ENCODE assay signal across 30 cellular contexts in genomic region chr7:96970739-96971138, GRCh38. TPM values are rescaled to one million over a fixed set of nuclear protein-coding genes. Genes with fewer than 3 reads are reported as not detected.
"Had no signal": no experiment of that assay in that cellular context is flagged by ENCODE, and none has a peak within 500 bp of the region (broad histone marks: within the 10 kb centered on the region; RNA-seq: fewer than 3 reads in every experiment).

No MANE protein-coding gene starts in this region.

- H3K9ac ChIP-seq: neural progenitor cell, parathyroid adenoma had no signal

- DNase-seq: naive thymus-derived CD4-positive, alpha-beta T cell; natural killer cell; occipital lobe; ovary; posterior cingulate gyrus; psoas muscle; right cardiac atrium; spleen; stimulated activated CD4-positive, alpha-beta T cell treated with anti-CD3 and anti-CD28 coated beads, Interleukin-12 subunit alpha, Interleukin-12 subunit beta, amount 100 ng/mL, for 4 hours; stimulated activated CD4-positive, alpha-beta T cell treated with anti-CD3 and anti-CD28 coated beads, Interleukin-1b, Interleukin-23, amount 100 ng/mL, for 48 hours; stimulated activated CD4-positive, alpha-beta T cell treated with anti-CD3 and anti-CD28 coated beads, Interleukin-4, amount 100 ng/mL, for 1 hour; stimulated activated naive B cell treated with anti-CD40 and anti-IgM and Interleukin-4, amounts not matched to agents 10 μg/mL and 1 μg/mL and 100 μg/mL, for 72 hours; stimulated activated naive CD4-positive, alpha-beta T cell treated with Interleukin-2 at 50 U/mL for 16 hours; stomach; thyroid gland; trophoblast cell; upper lobe of left lung; uterus had no signal

- H3K36me3 Mint-ChIP-seq: naive thymus-derived CD4-positive, alpha-beta T cell; natural killer cell; neural progenitor cell; stimulated activated naive B cell treated with anti-CD40 and anti-IgM and Interleukin-4, amounts not matched to agents 10 μg/mL and 1 μg/mL and 100 μg/mL, for 72 hours had no signal

- H3K4me1 ChIP-seq: neural progenitor cell, parathyroid adenoma, psoas muscle, spleen, stomach, thyroid gland, upper lobe of left lung, uterus had no signal

- H3K27ac Mint-ChIP-seq: naive thymus-derived CD4-positive, alpha-beta T cell; natural killer cell; nephron; neural progenitor cell; progenitor cell of endocrine pancreas; stimulated activated naive B cell treated with anti-CD40 and anti-IgM and Interleukin-4, amounts not matched to agents 10 μg/mL and 1 μg/mL and 100 μg/mL, for 72 hours; stimulated activated naive CD8-positive, alpha-beta T cell treated with anti-CD3 and anti-CD28 coated beads, Interleukin-15, Interleukin-2, amounts not matched to agents 100 ng/mL and 50 ng/mL, for 24 hours had no signal

- ATAC-seq: naive thymus-derived CD4-positive, alpha-beta T cell; natural killer cell; psoas muscle; right cardiac atrium; sciatic nerve; stimulated activated naive B cell treated with anti-CD40 and anti-IgM and Interleukin-4, amounts not matched to agents 10 μg/mL and 1 μg/mL and 100 μg/mL, for 72 hours had no signal

- H3K27ac ChIP-seq: neural progenitor cell, ovary, parathyroid adenoma, psoas muscle, skin epidermis, spleen, stomach, thoracic aorta, thyroid gland, tibial nerve, upper lobe of left lung, uterus had no signal

- H2AFZ ChIP-seq: neural progenitor cell, parathyroid adenoma had no signal

- H3K27me3 ChIP-seq: ovary, thyroid gland, upper lobe of left lung, uterus had no signal

- H3K9me3 ChIP-seq: ovary, psoas muscle, spleen, stomach, thoracic aorta, thyroid gland, tibial nerve, upper lobe of left lung, uterus had no signal

- H3K4me1 Mint-ChIP-seq: naive thymus-derived CD4-positive, alpha-beta T cell; natural killer cell; nephron; neural progenitor cell; stimulated activated naive B cell treated with anti-CD40 and anti-IgM and Interleukin-4, amounts not matched to agents 10 μg/mL and 1 μg/mL and 100 μg/mL, for 72 hours had no signal

- H3K4me3 Mint-ChIP-seq: naive thymus-derived CD4-positive, alpha-beta T cell; natural killer cell; nephron; neural progenitor cell; stimulated activated naive B cell treated with anti-CD40 and anti-IgM and Interleukin-4, amounts not matched to agents 10 μg/mL and 1 μg/mL and 100 μg/mL, for 72 hours; stimulated activated naive CD8-positive, alpha-beta T cell treated with anti-CD3 and anti-CD28 coated beads, Interleukin-15, Interleukin-2, amounts not matched to agents 100 ng/mL and 50 ng/mL, for 24 hours had no signal

- H3K4me2 ChIP-seq: neural progenitor cell, smooth muscle cell had no signal

- H3K36me3 ChIP-seq: neural progenitor cell, ovary, spleen, stomach, thoracic aorta, thyroid gland, tibial nerve, upper lobe of left lung, uterus had no signal

- H3K9me3 Mint-ChIP-seq: nephron; neural progenitor cell; stimulated activated naive B cell treated with anti-CD40 and anti-IgM and Interleukin-4, amounts not matched to agents 10 μg/mL and 1 μg/mL and 100 μg/mL, for 72 hours; stimulated activated naive CD8-positive, alpha-beta T cell treated with anti-CD3 and anti-CD28 coated beads, Interleukin-15, Interleukin-2, amounts not matched to agents 100 ng/mL and 50 ng/mL, for 24 hours had no signal

- H3K4me3 ChIP-seq: neural progenitor cell, ovary, psoas muscle, skin epidermis, smooth muscle cell, spleen, stomach, thoracic aorta, thyroid gland, tibial nerve, upper lobe of left lung, uterus had no signal

RNA-seq across cellular contexts. Expression of gene DLX6, which starts 34.6 kb away (rescaled TPM):
- total RNA-seq: naive thymus-derived CD4-positive, alpha-beta T cell; natural killer cell; psoas muscle; renal cortical epithelial cell; right cardiac atrium; sciatic nerve; spleen; stomach; subcutaneous adipose tissue; thoracic aorta; tibial nerve; upper lobe of left lung had no signal
- polyA plus RNA-seq: naive thymus-derived CD4-positive, alpha-beta T cell; psoas muscle; right cardiac atrium; spleen had no signal

RNA-seq across cellular contexts. Expression of gene DLX5, which starts 53.9 kb away (rescaled TPM):
- total RNA-seq: naive thymus-derived CD4-positive, alpha-beta T cell; natural killer cell; psoas muscle; renal cortical epithelial cell; right cardiac atrium; upper lobe of left lung had no signal
- polyA plus RNA-seq: naive thymus-derived CD4-positive, alpha-beta T cell; psoas muscle had no signal
